ENCODE assay signal across 8 cellular contexts in the genomic region with DNA sequence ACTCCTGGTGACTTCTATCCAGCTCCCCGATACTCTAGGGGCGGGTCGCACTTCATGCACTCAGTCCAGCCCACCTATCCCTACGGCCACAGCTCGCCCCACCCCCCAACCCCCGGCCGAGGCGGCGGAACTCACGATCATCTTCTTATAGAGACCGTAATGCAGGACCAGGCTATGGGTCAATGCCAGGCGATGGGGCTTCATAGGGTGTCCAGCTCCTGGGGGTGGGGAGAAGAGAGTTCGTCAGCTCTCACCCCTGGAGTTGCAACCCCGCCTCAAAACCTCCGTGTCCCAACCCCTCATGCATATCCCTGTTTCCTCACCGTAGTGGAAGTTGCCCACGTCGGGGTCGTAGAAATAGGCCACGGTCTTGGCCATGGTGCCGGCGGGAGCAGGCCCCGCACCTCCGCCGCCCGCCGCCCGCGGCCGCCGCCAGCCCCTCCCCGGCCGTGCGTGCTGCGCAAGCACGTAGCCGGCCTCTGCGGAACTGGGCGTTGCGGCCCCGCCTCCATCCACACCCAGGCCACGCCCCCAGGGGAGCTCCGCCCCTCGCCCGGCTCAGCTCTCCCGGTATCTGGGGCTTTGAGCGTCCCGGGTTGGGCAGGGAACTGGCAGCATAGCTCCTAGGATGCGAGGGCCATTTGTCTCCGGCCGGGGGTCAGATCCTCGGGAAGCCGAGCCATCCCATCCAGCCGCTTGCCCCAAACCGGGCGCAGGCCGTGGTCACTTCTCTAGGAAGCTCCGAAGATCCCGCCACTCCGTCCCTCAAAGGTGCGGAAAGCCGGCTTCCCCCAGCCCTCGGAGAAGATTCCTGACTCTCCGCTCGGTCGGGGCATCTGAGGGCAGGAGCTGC. TPM values are rescaled to one million over a fixed set of nuclear protein-coding genes. Genes with fewer than 3 reads are reported as not detected.
A peak's percentile ranks its signal among the peaks of the same experiment; 100 is the strongest.
DNase-seq lines count a peak whose midpoint lies in the region; ATAC-seq and TF ChIP-seq lines count a peak whose summit lies in the region.

A gene (minus strand): TSS at position 437 of the 853 bp plus-strand sequence. CDS start 59 bp downstream, at position 378.
A gene with protein sequence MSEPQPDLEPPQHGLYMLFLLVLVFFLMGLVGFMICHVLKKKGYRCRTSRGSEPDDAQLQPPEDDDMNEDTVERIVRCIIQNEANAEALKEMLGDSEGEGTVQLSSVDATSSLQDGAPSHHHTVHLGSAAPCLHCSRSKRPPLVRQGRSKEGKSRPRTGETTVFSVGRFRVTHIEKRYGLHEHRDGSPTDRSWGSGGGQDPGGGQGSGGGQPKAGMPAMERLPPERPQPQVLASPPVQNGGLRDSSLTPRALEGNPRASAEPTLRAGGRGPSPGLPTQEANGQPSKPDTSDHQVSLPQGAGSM (plus strand): TSS at position 585 of the 853 bp plus-strand sequence. CDS start 1,229 bp downstream, outside the sequence.

- H3K4me1 Mint-ChIP-seq in CD14-positive monocyte, result peaks cover 38% of the 10 kb centered on the region
- peaks cover 48% of the 10 kb centered on the region for H3K4me1 Mint-ChIP-seq in activated CD8-positive, alpha-beta T cell treated with anti-CD3 and anti-CD28 coated beads for 36 hours (ENCODE audit: low read depth)

- ATAC-seq in GM19351 (IDR thresholded peaks at IDR 0.05; ENCODE audit: unreplicated experiment), result peak; percentile 59
- ATAC-seq in HG03520 (IDR thresholded peaks at IDR 0.05; ENCODE audit: unreplicated experiment), result peak; percentile 67
- ATAC-seq in activated CD8-positive, alpha-beta T cell treated with anti-CD3 and anti-CD28 coated beads for 36 hours, result peak; percentile 88

- no peaks in the 10 kb centered on the region for H3K9me3 ChIP-seq in ectodermal cell (ENCODE audit: control insufficient read depth, low read length)

- peaks cover 4% of the 10 kb centered on the region for H3K4me1 ChIP-seq in ectodermal cell (ENCODE audit: control insufficient read depth, insufficient read depth, low read length)

- WGBS in ectodermal cell, 2 experiments, result 0% methylated on average over 66 of the region's 66 CpGs

- TF ChIP-seq CTCF in CD14-positive monocyte (IDR thresholded peaks at IDR 0.05), result no peak
- no peak for TF ChIP-seq CTCF in activated CD8-positive, alpha-beta T cell treated with anti-CD3 and anti-CD28 coated beads for 36 hours (IDR thresholded peaks at IDR 0.05)

- peak within 1 kb of the TSS; percentile 87 to 93 for H3K4me3 Mint-ChIP-seq in CD14-positive monocyte
- H3K4me3 Mint-ChIP-seq in activated CD8-positive, alpha-beta T cell treated with anti-CD3 and anti-CD28 coated beads for 36 hours, result peak within 1 kb of the TSS; percentile 86

- H3K27ac ChIP-seq in ectodermal cell (ENCODE audit: insufficient read depth, low read depth, low read length, poor library complexity, severe bottlenecking), result no peak within 1 kb of the TSS

- peak within 1 kb of the TSS; percentile 74 for H3K4me3 ChIP-seq in ectodermal cell (ENCODE audit: insufficient read depth, low read depth, low read length)

- H3K36me3 Mint-ChIP-seq in CD14-positive monocyte, result peaks cover 23 to 34% of the 10 kb centered on the region in 2 donors
- H3K36me3 Mint-ChIP-seq in activated CD8-positive, alpha-beta T cell treated with anti-CD3 and anti-CD28 coated beads for 36 hours (ENCODE audit: low read depth), result peaks cover 49% of the 10 kb centered on the region

- intact Hi-C loops in CD14-positive monocyte (cut with micrococcal nuclease), result loop anchor here (5.0 kb wide), 2 partner anchors 44 to 114 kb away; no protein-coding TSS in a partner anchor
- intact Hi-C loops in activated CD8-positive, alpha-beta T cell treated with anti-CD3 and anti-CD28 coated beads for 36 hours (cut with micrococcal nuclease), result loop anchor here (5.0 kb wide), 1 partner anchor 44 kb away; no protein-coding TSS in a partner anchor

- H3K27ac Mint-ChIP-seq in CD14-positive monocyte, result peak within 1 kb of the TSS; percentile 84 to 92 (median 87)
- peak within 1 kb of the TSS; percentile 90 for H3K27ac Mint-ChIP-seq in activated CD8-positive, alpha-beta T cell treated with anti-CD3 and anti-CD28 coated beads for 36 hours

- H3K36me3 ChIP-seq in ectodermal cell (ENCODE audit: control insufficient read depth, insufficient read depth, low read length), result no peaks in the 10 kb centered on the region

- CTCF ChIA-PET in activated CD8-positive, alpha-beta T cell treated with anti-CD3 and anti-CD28 coated beads for 36 hours (lab: Charles Lee), result interaction anchor here (0.7 to 4.2 kb wide), 17 partner anchors 10 to 324 kb away, joined by 3 to 83 read pairs (median 10); a partner anchor contains a TSS

- peaks cover 0 to 2% (median 0%) of the 10 kb centered on the region in 7 donors for H3K9me3 Mint-ChIP-seq in CD14-positive monocyte
- no peaks in the 10 kb centered on the region for H3K9me3 Mint-ChIP-seq in activated CD8-positive, alpha-beta T cell treated with anti-CD3 and anti-CD28 coated beads for 36 hours

- POLR2A ChIA-PET in activated CD8-positive, alpha-beta T cell treated with anti-CD3 and anti-CD28 coated beads for 36 hours (lab: Charles Lee), result interaction anchor here (1.0 to 6.5 kb wide), 12 partner anchors 10 to 123 kb away, joined by 3 to 30 read pairs (median 10); a partner anchor contains a TSS

- DNase-seq in CD14-positive monocyte (ENCODE audit: low spot score) (peak; percentile 83), NCI-H82 (lab: John Stamatoyannopoulos, UW) (peak; percentile 87), medulla oblongata (ENCODE audit: extremely low spot score) (peak; percentile 95)
- peak; percentile 94 for DNase-seq in activated CD8-positive, alpha-beta T cell treated with anti-CD3 and anti-CD28 coated beads for 36 hours
- DNase-seq in stimulated activated CD4-positive, alpha-beta T cell treated with anti-CD3 and anti-CD28 coated beads, TNF-alpha, amount 100 ng/mL, for 4 hours (ENCODE audit: low read depth in 3 of 3), result peak; percentile 87 to 96 (median 92)

- H3K27me3 Mint-ChIP-seq in CD14-positive monocyte (ENCODE audit: low read depth in 3 of 3), result peaks cover 0 to 4% (median 0%) of the 10 kb centered on the region in 3 donors
- H3K27me3 Mint-ChIP-seq in activated CD8-positive, alpha-beta T cell treated with anti-CD3 and anti-CD28 coated beads for 36 hours, result no peaks in the 10 kb centered on the region

- peaks cover 21% of the 10 kb centered on the region for H3K27me3 ChIP-seq in ectodermal cell (ENCODE audit: control insufficient read depth, insufficient read depth, low read length, poor library complexity, severe bottlenecking)

RNA-seq across cellular contexts. Expression of the first gene that starts in this region (rescaled TPM):
- polyA plus RNA-seq in CD14-positive monocyte, result 10 to 100 TPM; 80.5 to 82.3 TPM
- total RNA-seq in activated CD8-positive, alpha-beta T cell treated with anti-CD3 and anti-CD28 coated beads for 36 hours, result 10 to 100 TPM; 94.8 to 98.3 TPM
- polyA plus RNA-seq in ectodermal cell (2013, experiment 1 of 4), result 105 TPM
- polyA plus RNA-seq in ectodermal cell (2013, experiment 2 of 4), result 98.1 TPM
- 84.3 TPM for polyA plus RNA-seq in ectodermal cell (2013, experiment 3 of 4)
- 85.0 TPM for polyA plus RNA-seq in ectodermal cell (2013, experiment 4 of 4)

RNA-seq across cellular contexts. Expression of the second gene that starts in this region (rescaled TPM):
- polyA plus RNA-seq in CD14-positive monocyte, result 1 to 10 TPM; 1.0 to 1.3 TPM
- 10 to 100 TPM; 31.4 to 35.6 TPM for total RNA-seq in activated CD8-positive, alpha-beta T cell treated with anti-CD3 and anti-CD28 coated beads for 36 hours
- polyA plus RNA-seq in ectodermal cell (2013, experiment 1 of 4), result 2.6 TPM
- 2.3 TPM for polyA plus RNA-seq in ectodermal cell (2013, experiment 2 of 4)
- 3.0 TPM for polyA plus RNA-seq in ectodermal cell (2013, experiment 3 of 4)
- polyA plus RNA-seq in ectodermal cell (2013, experiment 4 of 4), result 1.9 TPM
